In genomic region chr15:48968066-48968465, GRCh38 we compare ENCODE assay signal across 28 cellular contexts.
"Had no signal": no experiment of that assay in that cellular context is flagged by ENCODE, and none has a peak within 500 bp of the region (broad histone marks: within the 10 kb centered on the region; RNA-seq: fewer than 3 reads in every experiment).

No MANE protein-coding gene starts in this region.

- H3K4me1 ChIP-seq: parathyroid adenoma, uterus had no signal

- ATAC-seq: natural killer cell; psoas muscle; right cardiac atrium; right lobe of liver; stimulated activated effector memory CD8-positive, alpha-beta T cell treated with anti-CD3 and anti-CD28 coated beads, Interleukin-12 subunit alpha, Interleukin-12 subunit beta, amount 100 ng/mL, for 72 hours; stimulated activated naive B cell treated with anti-CD40 and anti-IgM and Interleukin-4, amounts not matched to agents 10 μg/mL and 1 μg/mL and 100 μg/mL, for 72 hours; upper lobe of right lung had no signal

- H3K4me3 ChIP-seq: neural progenitor cell, ovary, psoas muscle, right lobe of liver, sigmoid colon, stomach, thoracic aorta, thyroid gland, transverse colon, upper lobe of right lung, uterus had no signal

- H3K27ac Mint-ChIP-seq: natural killer cell; nephron; neural progenitor cell; progenitor cell of endocrine pancreas; stimulated activated naive B cell treated with anti-CD40 and anti-IgM and Interleukin-4, amounts not matched to agents 10 μg/mL and 1 μg/mL and 100 μg/mL, for 72 hours; type B pancreatic cell had no signal

- H3K4me3 Mint-ChIP-seq: natural killer cell; nephron; neural progenitor cell; stimulated activated effector memory CD8-positive, alpha-beta T cell treated with anti-CD3 and anti-CD28 coated beads, Interleukin-12 subunit alpha, Interleukin-12 subunit beta, amount 100 ng/mL, for 72 hours; stimulated activated naive B cell treated with anti-CD40 and anti-IgM and Interleukin-4, amounts not matched to agents 10 μg/mL and 1 μg/mL and 100 μg/mL, for 72 hours; stimulated activated naive CD8-positive, alpha-beta T cell treated with anti-CD3 and anti-CD28 coated beads, Interleukin-15, Interleukin-2, amounts not matched to agents 100 ng/mL and 50 ng/mL, for 24 hours; type B pancreatic cell had no signal

- H2AFZ ChIP-seq: neural progenitor cell, parathyroid adenoma had no signal

- H3K27me3 ChIP-seq: ovary, thyroid gland, uterus had no signal

- H3K9ac ChIP-seq: neural progenitor cell, parathyroid adenoma had no signal

- H3K36me3 Mint-ChIP-seq: natural killer cell; neural progenitor cell; stimulated activated naive B cell treated with anti-CD40 and anti-IgM and Interleukin-4, amounts not matched to agents 10 μg/mL and 1 μg/mL and 100 μg/mL, for 72 hours; type B pancreatic cell had no signal

- DNase-seq: natural killer cell; occipital lobe; ovary; posterior cingulate gyrus; psoas muscle; right cardiac atrium; right lobe of liver; sigmoid colon; small intestine; stimulated activated CD4-positive, alpha-beta T cell treated with anti-CD3 and anti-CD28 coated beads, Interleukin-15, amount 100 ng/mL, for 24 hours; stimulated activated CD4-positive, alpha-beta T cell treated with anti-CD3 and anti-CD28 coated beads, Interleukin-2, amount 100 ng/mL, for 24 hours; stimulated activated CD4-positive, alpha-beta T cell treated with anti-CD3 and anti-CD28 coated beads, Interleukin-2, amount 100 ng/mL, for 48 hours; stimulated activated CD4-positive, alpha-beta T cell treated with anti-CD3 and anti-CD28 coated beads, Interleukin-4, amount 100 ng/mL, for 24 hours; stimulated activated naive B cell treated with anti-CD40 and anti-IgM and Interleukin-4, amounts not matched to agents 10 μg/mL and 1 μg/mL and 100 μg/mL, for 72 hours; stimulated activated naive CD4-positive, alpha-beta T cell treated with Interleukin-2 at 50 U/mL for 16 hours; stomach; thyroid gland; transverse colon; upper lobe of right lung; uterus had no signal

- H3K36me3 ChIP-seq: neural progenitor cell, ovary, right lobe of liver, sigmoid colon, stomach, thoracic aorta, thyroid gland, transverse colon, upper lobe of right lung, uterus had no signal

- H3K27ac ChIP-seq: neural progenitor cell, ovary, parathyroid adenoma, psoas muscle, right lobe of liver, sigmoid colon, stomach, thyroid gland, transverse colon, upper lobe of right lung, uterus had no signal

- H3K4me2 ChIP-seq: neural progenitor cell had no signal

- H3K9me3 ChIP-seq: ovary, psoas muscle, right lobe of liver, sigmoid colon, stomach, thoracic aorta, thyroid gland, transverse colon, upper lobe of right lung, uterus had no signal

- H3K9me3 Mint-ChIP-seq: natural killer cell; neural progenitor cell; stimulated activated effector memory CD8-positive, alpha-beta T cell treated with anti-CD3 and anti-CD28 coated beads, Interleukin-12 subunit alpha, Interleukin-12 subunit beta, amount 100 ng/mL, for 72 hours; stimulated activated naive B cell treated with anti-CD40 and anti-IgM and Interleukin-4, amounts not matched to agents 10 μg/mL and 1 μg/mL and 100 μg/mL, for 72 hours; type B pancreatic cell had no signal
